Comparison of ENCODE assay signal across 1 cellular context in genomic region chr17:49216953-49217650, GRCh38.
TF ChIP-seq lines count a peak whose summit lies in the region.

No MANE protein-coding gene starts in this region.

TF ChIP-seq in liver, 16 proteins besides CTCF, POLR2A, EP300 and RAD21 (continued from another document):
- TF ChIP-seq TAF1 (conservative IDR thresholded peaks at IDR 0.05) (no peak), NR2F2 (IDR thresholded peaks at IDR 0.05) (peak; percentile 71), REST (IDR thresholded peaks at IDR 0.05) (no peak), GABPA (IDR thresholded peaks at IDR 0.05 in 1 of 2, conservative IDR thresholded peaks at IDR 0.05 in 1 of 2) (no peak), RXRA (IDR thresholded peaks at IDR 0.05) (peak in 1 of 2 donors; percentile 27), YY1 (IDR thresholded peaks at IDR 0.05) (no peak), SP1 (IDR thresholded peaks at IDR 0.05) (peak; percentile 21)
- TF ChIP-seq, protein P1, sequence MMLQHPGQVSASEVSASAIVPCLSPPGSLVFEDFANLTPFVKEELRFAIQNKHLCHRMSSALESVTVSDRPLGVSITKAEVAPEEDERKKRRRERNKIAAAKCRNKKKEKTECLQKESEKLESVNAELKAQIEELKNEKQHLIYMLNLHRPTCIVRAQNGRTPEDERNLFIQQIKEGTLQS (IDR thresholded peaks at IDR 0.05) = no peak
- TF ChIP-seq, protein P2, sequence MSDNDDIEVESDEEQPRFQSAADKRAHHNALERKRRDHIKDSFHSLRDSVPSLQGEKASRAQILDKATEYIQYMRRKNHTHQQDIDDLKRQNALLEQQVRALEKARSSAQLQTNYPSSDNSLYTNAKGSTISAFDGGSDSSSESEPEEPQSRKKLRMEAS (IDR thresholded peaks at IDR 0.05) = peak; percentile 45
